In genomic region chr22:17471901-17472566, GRCh38 we compare ENCODE assay signal across 15 cellular contexts.
DNase-seq lines count a peak whose midpoint lies in the region; ATAC-seq and TF ChIP-seq lines count a peak whose summit lies in the region.
"Had no signal": no experiment of that assay in that cellular context is flagged by ENCODE, and none has a peak within 500 bp of the region (broad histone marks: within the 10 kb centered on the region; RNA-seq: fewer than 3 reads in every experiment).

No MANE protein-coding gene starts in this region.

- ATAC-seq in activated naive CD4-positive, alpha-beta T cell treated with anti-CD3 and anti-CD28 coated beads, Interleukin-2, amount 50 U/mL, for 72 hours = no peak
- ATAC-seq in GM21723 (IDR thresholded peaks at IDR 0.05; ENCODE audit: unreplicated experiment) = no peak
- ATAC-seq: Panc1 had no signal

- no peak overlapping the region for H3K4me3 ChIP-seq in choroid plexus epithelial cell (ENCODE audit: low read depth, low read length)
- H3K4me3 ChIP-seq in A673 (ENCODE audit: low read depth, low read length, poor library complexity, severe bottlenecking) = no peak overlapping the region
- H3K4me3 ChIP-seq: uterus had no signal

- BruUV-seq in A673 (replicated peaks; lab: Mats Ljungman, UMichigan) = no TSS peak

- peaks cover 15% of the 10 kb centered on the region for H3K27me3 Mint-ChIP-seq in activated naive CD4-positive, alpha-beta T cell treated with anti-CD3 and anti-CD28 coated beads for 36 hours (ENCODE audit: low read depth)

- no peaks in the 10 kb centered on the region for H3K9me3 Mint-ChIP-seq in activated naive CD4-positive, alpha-beta T cell treated with anti-CD3 and anti-CD28 coated beads for 36 hours
- no peaks in the 10 kb centered on the region for H3K9me3 Mint-ChIP-seq in activated naive CD4-positive, alpha-beta T cell treated with anti-CD3 and anti-CD28 coated beads, Interleukin-2, amount 50 U/mL, for 72 hours

- peaks cover 8% of the 10 kb centered on the region for H3K4me1 ChIP-seq in A673 (ENCODE audit: insufficient read depth, low read length, poor library complexity, severe bottlenecking)
- H3K4me1 ChIP-seq: uterus had no signal

- H3K27ac Mint-ChIP-seq in activated naive CD4-positive, alpha-beta T cell treated with anti-CD3 and anti-CD28 coated beads for 36 hours = no peak overlapping the region
- no peak overlapping the region for H3K27ac Mint-ChIP-seq in activated naive CD4-positive, alpha-beta T cell treated with anti-CD3 and anti-CD28 coated beads, Interleukin-2, amount 50 U/mL, for 72 hours
- H3K27ac Mint-ChIP-seq: activated naive CD8-positive, alpha-beta T cell had no signal

- no peaks in the 10 kb centered on the region for H3K36me3 ChIP-seq in A673 (ENCODE audit: insufficient read depth, low read length, poor library complexity, severe bottlenecking)
- H3K36me3 ChIP-seq: uterus had no signal

- H3K4me3 Mint-ChIP-seq in activated naive CD4-positive, alpha-beta T cell treated with anti-CD3 and anti-CD28 coated beads for 36 hours = no peak overlapping the region
- H3K4me3 Mint-ChIP-seq: activated naive CD8-positive, alpha-beta T cell had no signal

- no peaks in the 10 kb centered on the region for H3K4me1 Mint-ChIP-seq in activated naive CD4-positive, alpha-beta T cell treated with anti-CD3 and anti-CD28 coated beads for 36 hours (ENCODE audit: low read depth)

- POLR2A ChIA-PET in A673 (lab: Charles Lee; ENCODE audit: low non-redundant PET) = no interaction called here

- no peaks in the 10 kb centered on the region for H3K9me3 ChIP-seq in A673 (ENCODE audit: low read depth, low read length, poor library complexity, severe bottlenecking)
- H3K9me3 ChIP-seq: uterus had no signal

- no peak for TF ChIP-seq CTCF in choroid plexus epithelial cell (conservative IDR thresholded peaks at IDR 0.05; ENCODE audit: low read depth, low read length)
- no peak for TF ChIP-seq CTCF in A673 (conservative IDR thresholded peaks at IDR 0.05; ENCODE audit: low read depth, low read length)

- H3K36me3 Mint-ChIP-seq in activated naive CD4-positive, alpha-beta T cell treated with anti-CD3 and anti-CD28 coated beads for 36 hours (ENCODE audit: low read depth) = no peaks in the 10 kb centered on the region
- no peaks in the 10 kb centered on the region for H3K36me3 Mint-ChIP-seq in activated naive CD4-positive, alpha-beta T cell treated with anti-CD3 and anti-CD28 coated beads, Interleukin-2, amount 50 U/mL, for 72 hours
- H3K36me3 Mint-ChIP-seq: activated naive CD8-positive, alpha-beta T cell had no signal

- CTCF ChIA-PET in activated naive CD4-positive, alpha-beta T cell treated with anti-CD3 and anti-CD28 coated beads for 36 hours (lab: Charles Lee) = interaction anchor here (0.6 to 1.3 kb wide), 2 partner anchors 203 to 304 kb away, joined by 3 read pairs; no protein-coding TSS in a partner anchor
- CTCF ChIA-PET in A673 (lab: Charles Lee) = no interaction called here

- no peak overlapping the region for H3K27ac ChIP-seq in A673 (ENCODE audit: low read depth, low read length, poor library complexity, severe bottlenecking)
- H3K27ac ChIP-seq: KMS-11, uterus had no signal

- DNase-seq in activated naive CD4-positive, alpha-beta T cell treated with anti-CD3 and anti-CD28 coated beads for 36 hours = peak; percentile 8
- DNase-seq in activated naive CD4-positive, alpha-beta T cell treated with anti-CD3 and anti-CD28 coated beads, Interleukin-2, amount 50 U/mL, for 72 hours (ENCODE audit: low spot score in 2 of 2) = no peak
- DNase-seq in choroid plexus epithelial cell (ENCODE audit: low read depth) (peak; percentile 15), medulla oblongata (ENCODE audit: extremely low spot score) (peak; percentile 44), stromal cell of bone marrow (ENCODE audit: low read depth) (peak; percentile 1), amniotic stem cell (lab: John Stamatoyannopoulos, UW) (no peak), A673 (ENCODE audit: low spot score) (no peak)
- DNase-seq: H7, NCI-H1417, NCI-H510A, uterus had no signal

- intact Hi-C loops in activated naive CD4-positive, alpha-beta T cell treated with anti-CD3 and anti-CD28 coated beads for 36 hours (cut with micrococcal nuclease) = no loop called here
- intact Hi-C loops in A673 (cut with micrococcal nuclease; ENCODE audit: unreplicated experiment) = no loop called here

- no peaks in the 10 kb centered on the region for H3K27me3 ChIP-seq in A673 (replicated peaks; ENCODE audit: insufficient read depth, low read depth, low read length, poor library complexity)
- H3K27me3 ChIP-seq: uterus had no signal

Comparison
In these comparisons a context has a peak if more than half of its experiments do, and no peak if none do; other contexts are left out.
1. DNase-seq: peak in activated naive CD4-positive, alpha-beta T cell treated with anti-CD3 and anti-CD28 coated beads for 36 hours (single experiment), choroid plexus epithelial cell (single experiment), medulla oblongata (single experiment) and stromal cell of bone marrow (single experiment); none in activated naive CD4-positive, alpha-beta T cell treated with anti-CD3 and anti-CD28 coated beads, Interleukin-2, amount 50 U/mL, for 72 hours (0 of 2), amniotic stem cell (single experiment) and A673 (single experiment).